ENCODE assay signal across 32 cellular contexts in the genomic region with DNA sequence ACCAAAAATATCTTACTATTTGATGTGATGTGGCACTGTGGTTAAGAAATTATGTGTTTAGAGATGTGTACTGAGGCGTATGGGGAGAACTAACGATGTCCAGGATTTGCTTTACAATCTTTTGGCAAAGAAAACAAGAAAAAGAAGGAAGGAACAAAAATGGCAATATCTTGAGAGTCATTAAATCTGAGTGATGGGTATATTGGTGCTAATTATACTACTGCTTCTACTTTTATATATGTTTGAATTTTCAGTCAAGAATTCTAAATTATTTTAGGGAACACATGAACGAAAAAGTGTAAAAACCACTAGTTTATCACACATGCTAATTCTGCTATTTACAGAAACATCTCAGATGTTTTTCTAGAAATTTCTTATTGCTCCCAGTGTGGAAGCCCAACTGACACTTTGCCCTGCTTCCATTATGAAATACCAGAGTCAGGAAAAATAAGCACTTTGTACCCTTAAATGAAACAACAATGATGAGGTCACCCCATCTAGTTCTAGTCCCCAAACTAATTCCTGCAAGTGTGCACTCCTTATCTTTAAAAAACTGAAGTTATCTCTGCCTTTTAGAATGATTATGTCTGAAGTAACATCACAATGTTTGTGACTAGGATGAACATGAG. TPM values are rescaled to one million over a fixed set of nuclear protein-coding genes. Genes with fewer than 3 reads are reported as not detected.
DNase-seq lines count a peak whose midpoint lies in the region; ATAC-seq, FAIRE-seq and TF ChIP-seq lines count a peak whose summit lies in the region.
"Had no signal": no experiment of that assay in that cellular context is flagged by ENCODE, and none has a peak within 500 bp of the region (broad histone marks: within the 10 kb centered on the region; RNA-seq: fewer than 3 reads in every experiment).

No MANE protein-coding gene starts in this region.

- no peak overlapping the region for H2AFZ ChIP-seq in hepatocyte
- H2AFZ ChIP-seq in HepG2 (ENCODE audit: low read length): no peak overlapping the region

- H3K27me3 ChIP-seq in hepatocyte: no peaks in the 10 kb centered on the region
- no peaks in the 10 kb centered on the region for H3K27me3 ChIP-seq in HepG2 (ENCODE audit: control insufficient read depth in 1 of 2, insufficient read depth in 2 of 2, low read length in 2 of 2)
- no peaks in the 10 kb centered on the region for H3K27me3 ChIP-seq in right lobe of liver
- H3K27me3 ChIP-seq: BLaER1 had no signal

- TF ChIP-seq RAD21 in HepG2 (CRISPR knock-in tag; IDR thresholded peaks at IDR 0.05): no peak

- no peak for FAIRE-seq in HepG2 (lab: Jason Lieb, UNC)
- FAIRE-seq: A204.1, GM12878, GM12892, GM18507 had no signal

- no peak for DNase-seq in hepatocyte (ENCODE audit: low spot score)
- peak; percentile 71 for DNase-seq in HepG2 (ENCODE audit: low spot score)
- no peak for DNase-seq in right lobe of liver
- DNase-seq in NCI-H1930 (lab: John Stamatoyannopoulos, UW): no peak
- DNase-seq: 8988T; ACHN; BE2C; C1 segment of cervical spinal cord; CD4-positive, alpha-beta memory T cell; CD4-positive, CD25-positive, alpha-beta regulatory T cell; CD8-positive, alpha-beta memory T cell; COR-L47; DMS 273 treated with DMSO at 0.1 percent for 48 hours; DMS153; DMS53; DMS79; DND-41; EL; GDM1 had no signal

- H3K9me3 ChIP-seq in hepatocyte (ENCODE audit: low read depth) (no peaks in the 10 kb centered on the region), HepG2 (ENCODE audit: low read length) (peaks cover 9% of the 10 kb centered on the region), right lobe of liver (no peaks in the 10 kb centered on the region)
- H3K9me3 ChIP-seq: BE2C had no signal

- intact Hi-C loops in HepG2 (cut with micrococcal nuclease; ENCODE audit: unreplicated experiment) (no loop called here), right lobe of liver (cut with DNase I) (no loop called here)

- in situ Hi-C loops in HepG2 (cut with HindIII; ENCODE audit: extremely low pct_ligation_motif_present, low pct_unique_long_range_greater_than_20kb): no loop called here

- BruUV-seq in HepG2 (replicated peaks; lab: Mats Ljungman, UMichigan): no TSS peak

- H3K4me2 ChIP-seq in hepatocyte (no peak overlapping the region), HepG2 (ENCODE audit: low read depth, low read length) (0 out of 2 replicates have a peak overlapping the region, but pooled peaks have one; percentile 6)
- H3K4me2 ChIP-seq: BLaER1 had no signal

- WGBS in hepatocyte (ENCODE audit: low lambda C conversion rate, missing lambda C conversion rate): 81% methylated on average over 3 of the region's 3 CpGs
- WGBS in HepG2 (ENCODE audit: low lambda C conversion rate): 55% methylated on average over 3 of the region's 3 CpGs
- WGBS in right lobe of liver (ENCODE audit: insufficient coverage, low coverage, low lambda C conversion rate, missing lambda C conversion rate): 43% methylated on average over 3 of the region's 3 CpGs

- TF ChIP-seq POLR2A in HepG2 (IDR thresholded peaks at IDR 0.05; ENCODE audit: insufficient read depth in 1 of 2, low read depth in 2 of 2, low read length in 2 of 2): no peak
- no peak for TF ChIP-seq POLR2A in right lobe of liver (IDR thresholded peaks at IDR 0.05)

- H3K27ac ChIP-seq in hepatocyte (peak overlapping the region; percentile 75), HepG2 (ENCODE audit: extremely low read length, insufficient read depth, low read length) (no peak overlapping the region), right lobe of liver (peak overlapping the region; percentile 39 to 80 (median 72))
- H3K27ac ChIP-seq: BLaER1 had no signal

- H3K9me2 ChIP-seq in hepatocyte (replicated peaks; ENCODE audit: insufficient read depth): no peaks in the 10 kb centered on the region

- H4K20me1 ChIP-seq in hepatocyte (ENCODE audit: insufficient read depth, poor library complexity, severe bottlenecking) (no peaks in the 10 kb centered on the region), HepG2 (ENCODE audit: insufficient read depth, low read length) (no peaks in the 10 kb centered on the region)
- H4K20me1 ChIP-seq: BLaER1 had no signal

- CTCF ChIA-PET in HepG2 (lab: Yijun Ruan, JAX; ENCODE audit: low intra/inter-chr PET ratio, low total read pairs): no interaction called here

- H3K9ac ChIP-seq in HepG2 (ENCODE audit: insufficient read depth, low read depth, low read length): no peak overlapping the region
- H3K9ac ChIP-seq: BLaER1 had no signal

- no peaks in the 10 kb centered on the region for H3K79me2 ChIP-seq in hepatocyte
- H3K79me2 ChIP-seq in HepG2 (ENCODE audit: insufficient read depth, low read length): no peaks in the 10 kb centered on the region

- ATAC-seq in HepG2 (peak; percentile 79), right lobe of liver (peak; percentile 74 to 87 (median 82)), HG03135 (IDR thresholded peaks at IDR 0.05; ENCODE audit: unreplicated experiment) (no peak), HG03520 (IDR thresholded peaks at IDR 0.05; ENCODE audit: unreplicated experiment) (no peak), GM21526 (IDR thresholded peaks at IDR 0.05; ENCODE audit: low FRiP score, unreplicated experiment) (no peak)
- ATAC-seq: GM12878 had no signal

- no peaks in the 10 kb centered on the region for H3K36me3 ChIP-seq in hepatocyte (replicated peaks; ENCODE audit: insufficient read depth, low read depth)
- no peaks in the 10 kb centered on the region for H3K36me3 ChIP-seq in HepG2 (replicated peaks in 1 of 2; ENCODE audit: control insufficient read depth in 1 of 2, insufficient read depth in 2 of 2, low read length in 2 of 2)
- H3K36me3 ChIP-seq in right lobe of liver: no peaks in the 10 kb centered on the region
- H3K36me3 ChIP-seq: BE2C, BLaER1 had no signal

- POLR2A ChIA-PET in HepG2 (lab: Yijun Ruan, JAX): no interaction called here

- TF ChIP-seq CTCF in hepatocyte (IDR thresholded peaks at IDR 0.05; ENCODE audit: poor library complexity): no peak
- no peak for TF ChIP-seq CTCF in HepG2 (CRISPR knock-in tag; IDR thresholded peaks at IDR 0.05)
- no peak for TF ChIP-seq CTCF in right lobe of liver (IDR thresholded peaks at IDR 0.05)

- H3K4me1 ChIP-seq in hepatocyte (ENCODE audit: insufficient read depth) (no peaks in the 10 kb centered on the region), HepG2 (ENCODE audit: insufficient read depth, low read length) (peaks cover 51% of the 10 kb centered on the region), right lobe of liver (peaks cover 0 to 31% (median 4%) of the 10 kb centered on the region in 4 donors)
- H3K4me1 ChIP-seq: BE2C, BLaER1 had no signal

- TF ChIP-seq EP300 in HepG2 (IDR thresholded peaks at IDR 0.05; ENCODE audit: low read depth in 2 of 2, low read length in 2 of 2): peak in 1 of 2 experiments; percentile 65; a peak in 1 of 4 replicates
- TF ChIP-seq EP300 in HepG2 (CRISPR knock-in tag; IDR thresholded peaks at IDR 0.05; ENCODE audit: borderline replicate concordance): no peak

- H3K4me3 ChIP-seq in hepatocyte (no peak overlapping the region), HepG2 (replicated peaks in 1 of 3; ENCODE audit: insufficient read depth in 1 of 3, low read depth in 2 of 3, low read length in 3 of 3) (no peak overlapping the region), right lobe of liver (no peak overlapping the region)
- H3K4me3 ChIP-seq: BLaER1, GM12878 had no signal

RNA-seq across cellular contexts. Expression of gene TAT, which starts 18.8 kb away (rescaled TPM):
- 3.9 and 4.2 TPM in 2 replicates for total RNA-seq in hepatocyte
- 2.7 and 2.8 TPM in 2 replicates for polyA plus RNA-seq in hepatocyte
- total RNA-seq in HepG2 (2016; rRNA removed; fragmentation: Illumina TruSeq; extraction: Trizol): 1.6 and 2.2 TPM in 2 replicates
- 0.44 and 0.51 TPM in 2 replicates for total RNA-seq in HepG2 (2016; cell fraction: cytosol; rRNA removed; fragmentation: Illumina TruSeq; extraction: Trizol; ENCODE audit: low read depth)
- 2.0 and 2.3 TPM in 2 replicates for total RNA-seq in HepG2 (2016; cell fraction: insoluble cytoplasmic fraction; rRNA removed; fragmentation: Illumina TruSeq; extraction: Trizol)
- 0.83 and 1.1 TPM in 2 replicates for total RNA-seq in HepG2 (2016; cell fraction: membrane; rRNA removed; fragmentation: Illumina TruSeq; extraction: Trizol)
- 1.4 and 2.1 TPM in 2 replicates for total RNA-seq in HepG2 (2016; cell fraction: nucleus; rRNA removed; fragmentation: Illumina TruSeq; extraction: Trizol)
- polyA plus RNA-seq in HepG2 (2011; rRNA removed): 5.8 and 6.5 TPM in 2 replicates
- 5.1 and 6.4 TPM in 2 replicates for polyA plus RNA-seq in HepG2 (2011; cell fraction: cytosol; rRNA removed)
- polyA plus RNA-seq in HepG2 (2011; cell fraction: nucleus; rRNA removed): 3.5 and 4.3 TPM in 2 replicates
- 6.1 TPM in 2 replicates for polyA plus RNA-seq in HepG2 (2012)
- 0.08 and 0.17 TPM in 2 replicates for polyA plus RNA-seq in HepG2 (2016; cell fraction: cytosol; fragmentation: Illumina TruSeq; extraction: Trizol; ENCODE audit: low read depth)
- 2.8 and 3.4 TPM in 2 replicates for polyA plus RNA-seq in HepG2 (2016; cell fraction: insoluble cytoplasmic fraction; fragmentation: Illumina TruSeq; extraction: Trizol; ENCODE audit: low read depth)
- polyA plus RNA-seq in HepG2 (2016; cell fraction: membrane; fragmentation: Illumina TruSeq; extraction: Trizol; ENCODE audit: low read depth): 0.38 and 0.55 TPM in 2 replicates
- polyA plus RNA-seq in HepG2 (2016; cell fraction: nucleus; fragmentation: Illumina TruSeq; extraction: Trizol; ENCODE audit: insufficient read depth, low read depth): 1.9 and 2.0 TPM in 2 replicates
- 9.0 TPM in 1 of 2 replicates, not detected in the other for polyA minus RNA-seq in HepG2 (2011; rRNA and poly(A)+ RNA removed; ENCODE audit: low replicate concordance)
- polyA minus RNA-seq in HepG2 (2011; cell fraction: cytosol; rRNA and poly(A)+ RNA removed): 3.4 and 3.8 TPM in 2 replicates
- 7.1 and 9.9 TPM in 2 replicates for polyA minus RNA-seq in HepG2 (2011; cell fraction: nucleus; rRNA and poly(A)+ RNA removed)
- total RNA-seq in right lobe of liver: 1,000 to 10,000 TPM in 5 of 6 experiments, 100 to 1,000 TPM in 1; 109 to 3,026 (median 1,168) TPM
- total RNA-seq: A673; CD4-positive, alpha-beta memory T cell; CD4-positive, CD25-positive, alpha-beta regulatory T cell; CD8-positive, alpha-beta memory T cell; Daoy; G401 had no signal
- polyA plus RNA-seq: AG04450; CD14-positive monocyte; CD4-positive, alpha-beta memory T cell had no signal

RNA-seq across cellular contexts. Expression of gene CHST4, which starts 31.8 kb away (rescaled TPM):
- total RNA-seq in hepatocyte (0.10 and 0.28 TPM in 2 replicates), HepG2 (2016; rRNA removed; fragmentation: Illumina TruSeq; extraction: Trizol) (not detected in 2 replicates), right lobe of liver (1 to 10 TPM; 2.0 to 6.5 (median 3.1) TPM)
- polyA plus RNA-seq in hepatocyte (0.06 TPM in 1 of 2 replicates, not detected in the other), HepG2 (2011; rRNA removed) (not detected in 2 replicates)
- not detected in 2 replicates for total RNA-seq in HepG2 (2016; cell fraction: cytosol; rRNA removed; fragmentation: Illumina TruSeq; extraction: Trizol; ENCODE audit: low read depth)
- not detected in 2 replicates for total RNA-seq in HepG2 (2016; cell fraction: insoluble cytoplasmic fraction; rRNA removed; fragmentation: Illumina TruSeq; extraction: Trizol)
- total RNA-seq in HepG2 (2016; cell fraction: membrane; rRNA removed; fragmentation: Illumina TruSeq; extraction: Trizol): not detected in 2 replicates
- not detected in 2 replicates for total RNA-seq in HepG2 (2016; cell fraction: nucleus; rRNA removed; fragmentation: Illumina TruSeq; extraction: Trizol)
- not detected in 2 replicates for polyA plus RNA-seq in HepG2 (2011; cell fraction: cytosol; rRNA removed)
- not detected in 2 replicates for polyA plus RNA-seq in HepG2 (2011; cell fraction: nucleus; rRNA removed)
- polyA plus RNA-seq in HepG2 (2012): not detected in 2 replicates
- not detected in 2 replicates for polyA plus RNA-seq in HepG2 (2016; cell fraction: cytosol; fragmentation: Illumina TruSeq; extraction: Trizol; ENCODE audit: low read depth)
- polyA plus RNA-seq in HepG2 (2016; cell fraction: insoluble cytoplasmic fraction; fragmentation: Illumina TruSeq; extraction: Trizol; ENCODE audit: low read depth): not detected in 2 replicates
- polyA plus RNA-seq in HepG2 (2016; cell fraction: membrane; fragmentation: Illumina TruSeq; extraction: Trizol; ENCODE audit: low read depth): not detected in 2 replicates
- not detected in 2 replicates for polyA plus RNA-seq in HepG2 (2016; cell fraction: nucleus; fragmentation: Illumina TruSeq; extraction: Trizol; ENCODE audit: insufficient read depth, low read depth)
- polyA minus RNA-seq in HepG2 (2011; rRNA and poly(A)+ RNA removed; ENCODE audit: low replicate concordance): not detected in 2 replicates
- not detected in 2 replicates for polyA minus RNA-seq in HepG2 (2011; cell fraction: cytosol; rRNA and poly(A)+ RNA removed)
- polyA minus RNA-seq in HepG2 (2011; cell fraction: nucleus; rRNA and poly(A)+ RNA removed): not detected in 2 replicates
- total RNA-seq: A673; CD4-positive, alpha-beta memory T cell; CD4-positive, CD25-positive, alpha-beta regulatory T cell; CD8-positive, alpha-beta memory T cell; G401 had no signal
- polyA plus RNA-seq: AG04450; CD14-positive monocyte; CD4-positive, alpha-beta memory T cell; CD4-positive, CD25-positive, alpha-beta regulatory T cell; CD8-positive, alpha-beta memory T cell had no signal

Comparison
In these comparisons a context has a peak if more than half of its experiments do, and no peak if none do; other contexts are left out.
1. RNA of gene TAT, which starts 18.8 kb away (total RNA-seq): 109 to 3,026 TPM in right lobe of liver; 3.9 to 4.2 TPM in hepatocyte and 0.44 to 2.3 TPM in HepG2; every median in the first group is over 10 times any median in the second.
2. ATAC-seq: peak in HepG2 (single experiment) and right lobe of liver (4 of 4); none in HG03135 (single experiment), HG03520 (single experiment) and GM21526 (single experiment).